8 cellular contexts compared by ENCODE assay signal in genomic region chr12:13100882-13101769, GRCh38. TPM values are rescaled to one million over a fixed set of nuclear protein-coding genes. Genes with fewer than 3 reads are reported as not detected.
DNase-seq lines count a peak whose midpoint lies in the region; ATAC-seq lines count a peak whose summit lies in the region.

No MANE protein-coding gene starts in this region.

- intact Hi-C loops in CD4-positive, alpha-beta memory T cell (cut with micrococcal nuclease) = loop anchor here (1.0 to 5.0 kb wide), 7 partner anchors 57 to 744 kb away; partner anchors contain the start of genes BORCS5, EMP1, FAM234B and HEBP1

- peak; percentile 95 for ATAC-seq in GM19397 (IDR thresholded peaks at IDR 0.05; ENCODE audit: unreplicated experiment)
- peak; percentile 64 for ATAC-seq in HG03558 (IDR thresholded peaks at IDR 0.05; ENCODE audit: extremely low read depth, unreplicated experiment)

- H3K9me3 Mint-ChIP-seq in CD4-positive, alpha-beta memory T cell = no peaks in the 10 kb centered on the region

- POLR2A ChIA-PET in CD4-positive, alpha-beta memory T cell (lab: Charles Lee; ENCODE audit: partially characterized antibody) = interaction anchor here (0.7 to 5.4 kb wide), 10 partner anchors 63 to 111 kb away, joined by 3 to 52 read pairs (median 4); partner anchors contain the start of gene EMP1

- no peaks in the 10 kb centered on the region for H3K27me3 Mint-ChIP-seq in CD4-positive, alpha-beta memory T cell

- H3K4me3 ChIP-seq in CD4-positive, alpha-beta memory T cell (ENCODE audit: low read length in 2 of 2) = peak overlapping the region; percentile 44 to 69
- peak overlapping the region; percentile 51 for H3K4me3 ChIP-seq in mononuclear cell (ENCODE audit: low read length)

- H3K9me3 ChIP-seq in CD4-positive, alpha-beta memory T cell (ENCODE audit: control insufficient read depth in 1 of 2, low read length in 2 of 2) = no peaks in the 10 kb centered on the region
- H3K9me3 ChIP-seq in mononuclear cell (ENCODE audit: low read depth, low read length) = no peaks in the 10 kb centered on the region

- H3K4me1 Mint-ChIP-seq in CD4-positive, alpha-beta memory T cell = peaks cover 38 to 58% (median 45%) of the 10 kb centered on the region in 4 donors

- peak overlapping the region; percentile 93 for H3K27ac ChIP-seq in CD4-positive, alpha-beta memory T cell (ENCODE audit: low read depth, low read length)

- CTCF ChIA-PET in CD4-positive, alpha-beta memory T cell (lab: Charles Lee; ENCODE audit: partially characterized antibody) = interaction anchor here (1.0 to 8.8 kb wide), 6 partner anchors 58 to 185 kb away, joined by 3 to 213 read pairs (median 6); partner anchors contain the start of gene FAM234B

- no peaks in the 10 kb centered on the region for H3K27me3 ChIP-seq in CD4-positive, alpha-beta memory T cell (ENCODE audit: insufficient read depth, low read length)
- H3K27me3 ChIP-seq in mononuclear cell (ENCODE audit: insufficient read depth, low read length) = no peaks in the 10 kb centered on the region

- peaks cover 0 to 1% of the 10 kb centered on the region in 2 donors for H3K36me3 Mint-ChIP-seq in CD4-positive, alpha-beta memory T cell

- peak overlapping the region; percentile 93 to 99 (median 99) for H3K27ac Mint-ChIP-seq in CD4-positive, alpha-beta memory T cell

- peak overlapping the region; percentile 85 to 93 (median 88) for H3K4me3 Mint-ChIP-seq in CD4-positive, alpha-beta memory T cell

- H3K36me3 ChIP-seq in CD4-positive, alpha-beta memory T cell (ENCODE audit: insufficient read depth, low read length) = no peaks in the 10 kb centered on the region

- peak; percentile 95 to 97 (median 96) for DNase-seq in CD4-positive, alpha-beta memory T cell
- DNase-seq in NOMO-1 (lab: John Stamatoyannopoulos, UW; ENCODE audit: unreplicated experiment in 2 of 2) (peak; percentile 91 to 98), epidermal melanocyte (ENCODE audit: insufficient read length, low spot score) (peak; percentile 60)
- DNase-seq in activated CD8-positive, alpha-beta memory T cell treated with anti-CD3 and anti-CD28 coated beads, Interleukin-2, amount 50 U/mL, for 48 hours = peak; percentile 92
- peak; percentile 81 to 83 for DNase-seq in stimulated activated CD8-positive, alpha-beta memory T cell treated with anti-CD3 and anti-CD28 coated beads, Interleukin-2, amount 100 ng/mL, for 48 hours (ENCODE audit: low read depth in 2 of 2)

- H3K4me1 ChIP-seq in CD4-positive, alpha-beta memory T cell (ENCODE audit: insufficient read depth, low read length) = peaks cover 40% of the 10 kb centered on the region
- peaks cover 60% of the 10 kb centered on the region for H3K4me1 ChIP-seq in mononuclear cell (ENCODE audit: insufficient read depth, low read length)

RNA-seq across cellular contexts. Expression of gene GSG1, which starts 2.3 kb away (rescaled TPM):
- not detected for total RNA-seq in CD4-positive, alpha-beta memory T cell
- under 1 TPM in 1 of 2 donors, not detected in 1; 0.07 TPM for polyA plus RNA-seq in CD4-positive, alpha-beta memory T cell
- total RNA-seq in mononuclear cell = not detected

RNA-seq across cellular contexts. Expression of gene FAM234B, which starts 56.9 kb away (rescaled TPM):
- 1 to 10 TPM; 3.9 to 4.0 TPM for total RNA-seq in CD4-positive, alpha-beta memory T cell
- 1 to 10 TPM; 2.6 TPM for polyA plus RNA-seq in CD4-positive, alpha-beta memory T cell
- 3.9 TPM for total RNA-seq in mononuclear cell

Comparison
In these comparisons a context has a peak if more than half of its experiments do, and no peak if none do; other contexts are left out.
1. Peak in every context shown above with its lines: DNase-seq, ATAC-seq, H3K4me3 ChIP-seq and H3K27ac ChIP-seq.